ENCODE assay signal across 1 cellular context in the genomic region with DNA sequence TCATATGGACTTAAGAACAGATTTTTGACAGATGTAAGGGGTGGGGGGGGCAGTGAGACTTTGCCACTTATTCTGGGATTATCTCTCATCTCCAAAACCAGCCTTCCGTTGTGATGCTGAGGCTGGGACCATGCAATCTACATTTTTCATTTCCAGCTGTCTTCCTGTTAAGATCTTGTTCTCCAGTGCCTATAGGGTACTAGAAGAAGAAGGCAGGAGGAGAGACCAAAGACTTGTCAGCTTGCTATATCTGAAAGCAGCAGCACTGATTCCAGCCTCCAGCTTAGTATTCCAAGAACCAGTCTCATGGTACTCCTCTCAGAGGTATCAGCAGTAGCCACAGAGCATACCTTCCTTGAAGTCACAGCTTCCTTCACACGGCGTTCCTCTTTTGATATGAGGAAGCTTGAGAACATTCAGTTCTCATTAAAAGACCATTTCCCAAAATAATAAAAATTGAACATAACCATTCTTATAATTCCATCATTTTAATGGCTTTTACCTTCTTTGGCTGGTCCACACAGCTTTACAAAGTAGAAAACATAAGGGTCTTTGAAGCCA.
TF ChIP-seq lines count a peak whose summit lies in the region.

No MANE protein-coding gene starts in this region.

TF ChIP-seq in GM12878, 131 proteins besides CTCF, POLR2A, EP300 and RAD21:
- TF ChIP-seq KLF5 (IDR thresholded peaks at IDR 0.05; ENCODE audit: partially characterized antibody) (no peak), ATF7 (IDR thresholded peaks at IDR 0.05; ENCODE audit: low read depth) (no peak), JUND (IDR thresholded peaks at IDR 0.05; ENCODE audit: low read depth, low read length) (no peak), GATAD2B (conservative IDR thresholded peaks at IDR 0.05; ENCODE audit: low read depth) (no peak), SIN3A (IDR thresholded peaks at IDR 0.05; ENCODE audit: low read depth, low read length) (no peak), CBFB (IDR thresholded peaks at IDR 0.05; ENCODE audit: low read depth) (no peak), CHD2 (IDR thresholded peaks at IDR 0.05; ENCODE audit: borderline replicate concordance, low read depth, low read length) (no peak), IKZF1 (conservative IDR thresholded peaks at IDR 0.05) (no peak), ZNF622 (IDR thresholded peaks at IDR 0.05) (no peak), TBL1XR1 (IDR thresholded peaks at IDR 0.05; ENCODE audit: low read depth, low read length) (no peak), TAF1 (IDR thresholded peaks at IDR 0.05; ENCODE audit: borderline replicate concordance, low read depth, low read length) (no peak), FOXK2 (IDR thresholded peaks at IDR 0.05) (no peak), ATF2 (IDR thresholded peaks at IDR 0.05; ENCODE audit: low read length) (no peak), SMC3 (IDR thresholded peaks at IDR 0.05; ENCODE audit: borderline replicate concordance, low read length) (no peak), USF2 (IDR thresholded peaks at IDR 0.05; ENCODE audit: borderline replicate concordance, low read depth, low read length) (no peak)
- TF ChIP-seq, protein P1, sequence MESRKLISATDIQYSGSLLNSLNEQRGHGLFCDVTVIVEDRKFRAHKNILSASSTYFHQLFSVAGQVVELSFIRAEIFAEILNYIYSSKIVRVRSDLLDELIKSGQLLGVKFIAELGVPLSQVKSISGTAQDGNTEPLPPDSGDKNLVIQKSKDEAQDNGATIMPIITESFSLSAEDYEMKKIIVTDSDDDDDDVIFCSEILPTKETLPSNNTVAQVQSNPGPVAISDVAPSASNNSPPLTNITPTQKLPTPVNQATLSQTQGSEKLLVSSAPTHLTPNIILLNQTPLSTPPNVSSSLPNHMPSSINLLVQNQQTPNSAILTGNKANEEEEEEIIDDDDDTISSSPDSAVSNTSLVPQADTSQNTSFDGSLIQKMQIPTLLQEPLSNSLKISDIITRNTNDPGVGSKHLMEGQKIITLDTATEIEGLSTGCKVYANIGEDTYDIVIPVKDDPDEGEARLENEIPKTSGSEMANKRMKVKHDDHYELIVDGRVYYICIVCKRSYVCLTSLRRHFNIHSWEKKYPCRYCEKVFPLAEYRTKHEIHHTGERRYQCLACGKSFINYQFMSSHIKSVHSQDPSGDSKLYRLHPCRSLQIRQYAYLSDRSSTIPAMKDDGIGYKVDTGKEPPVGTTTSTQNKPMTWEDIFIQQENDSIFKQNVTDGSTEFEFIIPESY (IDR thresholded peaks at IDR 0.05), result no peak
- TF ChIP-seq, protein P2, sequence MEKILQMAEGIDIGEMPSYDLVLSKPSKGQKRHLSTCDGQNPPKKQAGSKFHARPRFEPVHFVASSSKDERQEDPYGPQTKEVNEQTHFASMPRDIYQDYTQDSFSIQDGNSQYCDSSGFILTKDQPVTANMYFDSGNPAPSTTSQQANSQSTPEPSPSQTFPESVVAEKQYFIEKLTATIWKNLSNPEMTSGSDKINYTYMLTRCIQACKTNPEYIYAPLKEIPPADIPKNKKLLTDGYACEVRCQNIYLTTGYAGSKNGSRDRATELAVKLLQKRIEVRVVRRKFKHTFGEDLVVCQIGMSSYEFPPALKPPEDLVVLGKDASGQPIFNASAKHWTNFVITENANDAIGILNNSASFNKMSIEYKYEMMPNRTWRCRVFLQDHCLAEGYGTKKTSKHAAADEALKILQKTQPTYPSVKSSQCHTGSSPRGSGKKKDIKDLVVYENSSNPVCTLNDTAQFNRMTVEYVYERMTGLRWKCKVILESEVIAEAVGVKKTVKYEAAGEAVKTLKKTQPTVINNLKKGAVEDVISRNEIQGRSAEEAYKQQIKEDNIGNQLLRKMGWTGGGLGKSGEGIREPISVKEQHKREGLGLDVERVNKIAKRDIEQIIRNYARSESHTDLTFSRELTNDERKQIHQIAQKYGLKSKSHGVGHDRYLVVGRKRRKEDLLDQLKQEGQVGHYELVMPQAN (conservative IDR thresholded peaks at IDR 0.05), result no peak
TF ChIP-seq in GM12878: peak in this region for 0.
